ENCODE assay signal across 20 cellular contexts in the genomic region with DNA sequence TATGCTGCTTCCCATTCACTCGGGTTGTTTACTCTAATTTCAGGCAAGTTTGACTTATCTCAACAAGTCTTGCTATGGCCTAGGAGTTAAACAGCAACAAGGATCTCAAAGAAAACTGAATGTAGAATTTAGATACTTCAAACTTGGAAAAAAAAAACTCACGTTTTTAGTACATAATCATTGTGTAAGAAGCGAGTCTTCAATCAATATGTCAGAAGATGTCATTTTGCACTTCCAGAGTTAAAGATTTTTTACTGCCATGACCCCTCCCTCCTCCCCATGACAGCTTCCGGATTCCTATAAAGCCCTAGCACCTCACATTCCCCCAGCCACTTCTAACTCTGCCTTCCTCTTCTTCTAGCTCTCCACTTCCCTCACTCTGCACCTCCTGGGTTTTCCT.
DNase-seq lines count a peak whose midpoint lies in the region; ATAC-seq, FAIRE-seq and TF ChIP-seq lines count a peak whose summit lies in the region.
"Had no signal": no experiment of that assay in that cellular context is flagged by ENCODE, and none has a peak within 500 bp of the region (broad histone marks: within the 10 kb centered on the region; RNA-seq: fewer than 3 reads in every experiment).

No MANE protein-coding gene starts in this region.

- no peak overlapping the region for H3K4me3 Mint-ChIP-seq in neural progenitor cell
- H3K4me3 Mint-ChIP-seq: B cell; CD4-positive, CD25-positive, alpha-beta regulatory T cell; CD8-positive, alpha-beta T cell had no signal

- H3K9me2 ChIP-seq in Loucy (replicated peaks; ENCODE audit: low read depth, low read length), result no peaks in the 10 kb centered on the region

- H3K27me3 Mint-ChIP-seq in neural progenitor cell (ENCODE audit: insufficient read depth, low read depth), result peaks cover 2% of the 10 kb centered on the region
- H3K27me3 Mint-ChIP-seq: B cell had no signal

- FAIRE-seq in K562 (lab: Jason Lieb, UNC), result no peak
- FAIRE-seq: G401.6, GM12892, H54 had no signal

- no peak for ATAC-seq in K562
- ATAC-seq: CD8-positive, alpha-beta T cell had no signal

- H3K36me3 ChIP-seq in Loucy (ENCODE audit: insufficient read depth, low read length) (no peaks in the 10 kb centered on the region), K562 (ENCODE audit: control insufficient read depth, insufficient read depth, low read length) (no peaks in the 10 kb centered on the region), neural progenitor cell (no peaks in the 10 kb centered on the region)
- H3K36me3 ChIP-seq: BLaER1 had no signal

- in situ Hi-C loops in K562 (cut with MboI), result no loop called here

- no peak for DNase-seq in K562 (ENCODE audit: extremely low read depth in 1 of 4, low spot score in 3 of 4)
- no peak for DNase-seq in neural progenitor cell (ENCODE audit: low spot score)
- DNase-seq in epidermal melanocyte (ENCODE audit: insufficient read length, low spot score), result no peak
- DNase-seq in OCI-M2 (lab: John Stamatoyannopoulos, UW; ENCODE audit: unreplicated experiment), result no peak
- DNase-seq in NCI-H345 treated with DMSO at 0.1 percent for 48 hours (lab: John Stamatoyannopoulos, UW; ENCODE audit: unreplicated experiment), result no peak
- no peak for DNase-seq in head of caudate nucleus
- DNase-seq: Caco-2; CD4-positive, CD25-positive, alpha-beta regulatory T cell; CD8-positive, alpha-beta T cell; DMS153; DND-41; GM23248; HCEC 1CT had no signal

- H3K4me2 ChIP-seq in Loucy (ENCODE audit: low read depth, low read length, poor library complexity, severe bottlenecking) (no peak overlapping the region), K562 (ENCODE audit: insufficient read depth, low read length) (no peak overlapping the region), neural progenitor cell (no peak overlapping the region)
- H3K4me2 ChIP-seq: BLaER1 had no signal

- H3K9me3 Mint-ChIP-seq in neural progenitor cell, result no peaks in the 10 kb centered on the region
- H3K9me3 Mint-ChIP-seq: CD8-positive, alpha-beta T cell had no signal

- TF ChIP-seq EP300 in K562 (IDR thresholded peaks at IDR 0.05; ENCODE audit: low read length), result no peak

- no TSS peak for BruUV-seq in K562 (replicated peaks; lab: Mats Ljungman, UMichigan)

- H3K9me3 ChIP-seq in Loucy (ENCODE audit: insufficient read depth, low read depth, low read length), result peaks cover 4% of the 10 kb centered on the region; the same call in 1 of the 2 replicates
- H3K9me3 ChIP-seq in K562 (replicated peaks; ENCODE audit: control insufficient read depth, insufficient read depth, low read depth, low read length), result no peaks in the 10 kb centered on the region
- no peaks in the 10 kb centered on the region for H3K9me3 ChIP-seq in neural progenitor cell (ENCODE audit: low read depth)
- H3K9me3 ChIP-seq: BLaER1, Caco-2 had no signal

- intact Hi-C loops in K562 (cut with micrococcal nuclease), result no loop called here
- intact Hi-C loops in head of caudate nucleus (cut with DNase I), result loop anchor here (10.0 kb wide), 1 partner anchor 62 kb away; no protein-coding TSS in a partner anchor

- H3K36me3 Mint-ChIP-seq in neural progenitor cell, result no peaks in the 10 kb centered on the region
- H3K36me3 Mint-ChIP-seq: CD4-positive, CD25-positive, alpha-beta regulatory T cell; CD8-positive, alpha-beta T cell had no signal

- no peak for TF ChIP-seq CTCF in Loucy (conservative IDR thresholded peaks at IDR 0.05; ENCODE audit: low read length)
- TF ChIP-seq CTCF in K562 (IDR thresholded peaks at IDR 0.05 in 2 of 3, conservative IDR thresholded peaks at IDR 0.05 in 1 of 3; ENCODE audit: insufficient read depth in 2 of 3, low read depth in 1 of 3, low read length in 3 of 3), result no peak
- no peak for TF ChIP-seq CTCF in neural progenitor cell (IDR thresholded peaks at IDR 0.05)

- no peaks in the 10 kb centered on the region for H3K9me1 ChIP-seq in K562 (ENCODE audit: control insufficient read depth, insufficient read depth, low read length)

- H2AFZ ChIP-seq in Loucy (ENCODE audit: low read length) (peak overlapping the region; percentile 26; the same call in 1 of the 2 replicates), K562 (ENCODE audit: low read depth, low read length) (no peak overlapping the region), neural progenitor cell (replicated peaks) (peak overlapping the region; percentile 11)
- H2AFZ ChIP-seq: GM23248 had no signal

- H3K27ac Mint-ChIP-seq in neural progenitor cell, result no peak overlapping the region
- H3K27ac Mint-ChIP-seq: B cell; CD8-positive, alpha-beta T cell had no signal

- POLR2A ChIA-PET in K562 (lab: Yijun Ruan, JAX), result no interaction called here

- peaks cover 6% of the 10 kb centered on the region for H3K4me1 ChIP-seq in Loucy (ENCODE audit: insufficient read depth, low read length, poor library complexity, severe bottlenecking)
- H3K4me1 ChIP-seq in K562 (replicated peaks in 1 of 2; ENCODE audit: control insufficient read depth in 2 of 2, insufficient read depth in 2 of 2, low read length in 2 of 2), result no peaks in the 10 kb centered on the region
- H3K4me1 ChIP-seq in neural progenitor cell, result no peaks in the 10 kb centered on the region
- H3K4me1 ChIP-seq: Caco-2 had no signal

- H4K20me1 ChIP-seq in Loucy (ENCODE audit: insufficient read depth, low read length, poor library complexity, severe bottlenecking) (no peaks in the 10 kb centered on the region), K562 (replicated peaks; ENCODE audit: control insufficient read depth, insufficient read depth, low read length) (no peaks in the 10 kb centered on the region), neural progenitor cell (ENCODE audit: low read depth) (no peaks in the 10 kb centered on the region)
- H4K20me1 ChIP-seq: BLaER1 had no signal

- H3F3A ChIP-seq in Loucy (ENCODE audit: low read depth) (peaks cover 3% of the 10 kb centered on the region; the same call in 1 of the 2 replicates), neural progenitor cell (ENCODE audit: low read depth) (no peaks in the 10 kb centered on the region)

- no peak overlapping the region for H3K27ac ChIP-seq in K562 (ENCODE audit: extremely low read depth, low read depth, low read length)
- no peak overlapping the region for H3K27ac ChIP-seq in neural progenitor cell
- H3K27ac ChIP-seq: BLaER1, C4-2B, GM23248 had no signal

- 6% methylated on average over 4 of the region's 4 CpGs for WGBS in K562 (ENCODE audit: insufficient coverage, low coverage, missing lambda C conversion rate)

- CTCF ChIA-PET in K562 (lab: Yijun Ruan, JAX; ENCODE audit: low intra/inter-chr PET ratio), result no interaction called here

- H3K79me2 ChIP-seq in Loucy (ENCODE audit: insufficient read depth, low read length) (no peaks in the 10 kb centered on the region), K562 (ENCODE audit: control insufficient read depth, insufficient read depth, low read length) (no peaks in the 10 kb centered on the region), neural progenitor cell (ENCODE audit: low read depth) (no peaks in the 10 kb centered on the region)

- H3K4me1 Mint-ChIP-seq in neural progenitor cell, result peaks cover 11% of the 10 kb centered on the region

- TF ChIP-seq POLR2A in K562 (conservative IDR thresholded peaks at IDR 0.05), result no peak

- H3K27me3 ChIP-seq in Loucy (ENCODE audit: insufficient read depth, low read length, poor library complexity, severe bottlenecking) (no peaks in the 10 kb centered on the region), K562 (ENCODE audit: control insufficient read depth in 2 of 2, insufficient read depth in 2 of 2, low read length in 2 of 2) (peaks cover 0 to under 1% of the 10 kb centered on the region in 2 experiments; a peak in 3 of 5 replicates), neural progenitor cell (no peaks in the 10 kb centered on the region)
- H3K27me3 ChIP-seq: BLaER1 had no signal

- H3K4me3 ChIP-seq in Loucy (ENCODE audit: low read length, poor library complexity, severe bottlenecking) (no peak overlapping the region), K562 (no peak overlapping the region), neural progenitor cell (no peak overlapping the region)
- H3K4me3 ChIP-seq: BLaER1, GM23248 had no signal

- TF ChIP-seq RAD21 in K562 (CRISPR knock-in tag; conservative IDR thresholded peaks at IDR 0.05 in 1 of 2, IDR thresholded peaks at IDR 0.05 in 1 of 2), result no peak

- H3K9ac ChIP-seq in Loucy (ENCODE audit: low read depth, low read length, poor library complexity, severe bottlenecking) (no peak overlapping the region), K562 (ENCODE audit: insufficient read depth in 1 of 2, low read depth in 2 of 2, low read length in 2 of 2) (no peak overlapping the region), neural progenitor cell (no peak overlapping the region)
- H3K9ac ChIP-seq: BLaER1, GM23248 had no signal

TF ChIP-seq in K562, 482 proteins besides CTCF, POLR2A, EP300 and RAD21 (continues in another document):
- TF ChIP-seq HNRNPH1 (optimal IDR thresholded peaks at IDR 0.05; ENCODE audit: low read depth, low read length) (no peak), PBX2 (CRISPR knock-in tag; IDR thresholded peaks at IDR 0.05; ENCODE audit: low read depth) (no peak), PBX2 (tag; conservative IDR thresholded peaks at IDR 0.05; ENCODE audit: low read depth) (peak; percentile 58), MEIS2 (IDR thresholded peaks at IDR 0.05; ENCODE audit: partially characterized antibody) (peak; percentile 60), COPS2 (conservative IDR thresholded peaks at IDR 0.05) (no peak), ATF1 (CRISPR knock-in tag; IDR thresholded peaks at IDR 0.05) (no peak), ATF1 (tag; IDR thresholded peaks at IDR 0.05) (0 out of 2 replicates have a peak, but pooled peaks have one; percentile 10), GABPA (tag; conservative IDR thresholded peaks at IDR 0.05; ENCODE audit: low read depth) (peak; percentile 39; the same call in 1 of the 2 replicates), NR2C2 (CRISPR knock-in tag; IDR thresholded peaks at IDR 0.05) (no peak), NR2C2 (tag; IDR thresholded peaks at IDR 0.05) (0 out of 2 replicates have a peak, but pooled peaks have one; percentile 23)
